Comparison of ENCODE assay signal across 13 cellular contexts in genomic region chr12:132507656-132508055, GRCh38. TPM values are rescaled to one million over a fixed set of nuclear protein-coding genes. Genes with fewer than 3 reads are reported as not detected.
A peak's percentile ranks its signal among the peaks of the same experiment; 100 is the strongest.
DNase-seq lines count a peak whose midpoint lies in the region; ATAC-seq and TF ChIP-seq lines count a peak whose summit lies in the region.
"Had no signal": no experiment of that assay in that cellular context is flagged by ENCODE, and none has a peak within 500 bp of the region (broad histone marks: within the 10 kb centered on the region; RNA-seq: fewer than 3 reads in every experiment).

No MANE protein-coding gene starts in this region.

- POLR2A ChIA-PET in RWPE1 (lab: Yijun Ruan, JAX; ENCODE audit: low non-redundant PET), result no interaction called here

- H3K4me3 ChIP-seq in heart right ventricle (peak overlapping the region in 1 of 10 donors; percentile 8), right cardiac atrium (ENCODE audit: low read length) (no peak overlapping the region), upper lobe of left lung (no peak overlapping the region), MG63 (no peak overlapping the region)

- no peak for ATAC-seq in heart right ventricle
- ATAC-seq in left ventricle myocardium superior, result no peak
- no peak for ATAC-seq in right cardiac atrium
- ATAC-seq in upper lobe of left lung (ENCODE audit: low FRiP score in 2 of 2), result no peak
- no peak for ATAC-seq in HG02885 (IDR thresholded peaks at IDR 0.05; ENCODE audit: poor library complexity, unreplicated experiment)

- H3K27me3 ChIP-seq in heart right ventricle (no peaks in the 10 kb centered on the region), right cardiac atrium (ENCODE audit: control insufficient read depth, insufficient read depth) (no peaks in the 10 kb centered on the region), upper lobe of left lung (no peaks in the 10 kb centered on the region), MG63 (no peaks in the 10 kb centered on the region)

- CTCF ChIA-PET in RWPE1 (lab: Yijun Ruan, JAX), result interaction anchor here (1.3 kb wide), 1 partner anchor 16 kb away, joined by 8 read pairs; no protein-coding TSS in a partner anchor

- peak overlapping the region in 9 of 10 donors; percentile 72 to 90 (median 81) for H3K27ac ChIP-seq in heart right ventricle
- peak overlapping the region; percentile 83 for H3K27ac ChIP-seq in RWPE1
- peak overlapping the region; percentile 82 for H3K27ac ChIP-seq in right cardiac atrium (ENCODE audit: low read length)
- H3K27ac ChIP-seq in upper lobe of left lung, result peak overlapping the region in 3 of 4 donors; percentile 46 to 73 (median 63)

- intact Hi-C loops in heart right ventricle (cut with DNase I) (loop anchor here in 1 of 10 donors (2.0 kb wide), 1 partner anchor 17 kb away; the partner anchor contains the start of gene FBRSL1), left ventricle myocardium superior (cut with micrococcal nuclease) (no loop called here), right cardiac atrium (cut with DNase I) (no loop called here)

- WGBS in heart right ventricle, 2 donors, result 72 to 73% methylated on average over 6 of the region's 6 CpGs
- 72% methylated on average over 6 of the region's 6 CpGs for WGBS in right cardiac atrium
- WGBS in upper lobe of left lung, 2 donors, result 83% methylated on average over 5 to 6 of the region's 6 CpGs

- no peak for DNase-seq in heart right ventricle
- no peak for DNase-seq in left ventricle myocardium superior
- DNase-seq in RWPE1 (ENCODE audit: low spot score), result no peak
- no peak for DNase-seq in right cardiac atrium
- peak in 1 of 2 donors; percentile 30 for DNase-seq in upper lobe of left lung
- no peak for DNase-seq in effector CD4-positive, alpha-beta T cell
- DNase-seq in MG63, result no peak
- DNase-seq: activated CD4-positive, CD25-positive, alpha-beta regulatory T cell treated with anti-CD3 and anti-CD28 coated beads, Interleukin-2, amount 50 U/mL, for 72 hours; activated CD8-positive, alpha-beta memory T cell treated with anti-CD3 and anti-CD28 coated beads, Interleukin-2, amount 50 U/mL, for 4 hours; activated naive CD4-positive, alpha-beta T cell treated with anti-CD3 and anti-CD28 coated beads, Interleukin-2, amount 10 ng/mL, durations not matched to agents 7 days and 5 days; NCI-H2081 treated with DMSO at 0.1 percent for 48 hours; NCI-H69 had no signal

- peaks cover 38 to 68% (median 53%) of the 10 kb centered on the region in 9 donors for H3K4me1 ChIP-seq in heart right ventricle
- H3K4me1 ChIP-seq in right cardiac atrium (ENCODE audit: control insufficient read depth, insufficient read depth, low read length), result peaks cover 22% of the 10 kb centered on the region
- peaks cover 44 to 50% (median 47%) of the 10 kb centered on the region in 4 donors for H3K4me1 ChIP-seq in upper lobe of left lung

- TF ChIP-seq CTCF in heart right ventricle (IDR thresholded peaks at IDR 0.05) (peak in 1 of 9 donors; percentile 17), RWPE1 (conservative IDR thresholded peaks at IDR 0.05; ENCODE audit: low read depth) (no peak), upper lobe of left lung (IDR thresholded peaks at IDR 0.05) (no peak)

- TF ChIP-seq EP300 in upper lobe of left lung (IDR thresholded peaks at IDR 0.05), result no peak

- H3K9me3 ChIP-seq in heart right ventricle (no peaks in the 10 kb centered on the region), right cardiac atrium (ENCODE audit: control insufficient read depth, low read length) (no peaks in the 10 kb centered on the region), upper lobe of left lung (no peaks in the 10 kb centered on the region), MG63 (no peaks in the 10 kb centered on the region)

- peaks cover 0 to 36% (median 14%) of the 10 kb centered on the region in 9 donors for H3K36me3 ChIP-seq in heart right ventricle
- peaks cover 0 to 42% (median 21%) of the 10 kb centered on the region in 4 donors for H3K36me3 ChIP-seq in upper lobe of left lung
- H3K36me3 ChIP-seq in MG63, result peaks cover 11% of the 10 kb centered on the region

- TF ChIP-seq POLR2A in upper lobe of left lung (IDR thresholded peaks at IDR 0.05), result no peak

RNA-seq across cellular contexts. Expression of gene FBRSL1, which starts 17.7 kb away (rescaled TPM):
- 10 to 100 TPM; 42.3 to 90.6 (median 48.0) TPM for total RNA-seq in heart right ventricle
- polyA plus RNA-seq in heart right ventricle, result 10 to 100 TPM; 28.1 to 39.9 TPM
- 68.0 TPM for total RNA-seq in left ventricle myocardium superior
- total RNA-seq in right cardiac atrium, result 10 to 100 TPM; 50.4 to 65.0 (median 54.7) TPM
- 36.4 TPM for polyA plus RNA-seq in right cardiac atrium
- 10 to 100 TPM; 16.0 to 53.0 (median 44.1) TPM for total RNA-seq in upper lobe of left lung
- 10.7 and 12.7 TPM in 2 replicates for total RNA-seq in MG63 (2014; rRNA removed; shearing (Covaris generic); ENCODE audit: low replicate concordance)
